1 cellular context compared by ENCODE assay signal in genomic region chr7:27123021-27123476, GRCh38.
TF ChIP-seq lines count a peak whose summit lies in the region.

No MANE protein-coding gene starts in this region.

TF ChIP-seq in HEK293, 187 proteins besides CTCF, POLR2A, EP300 and RAD21 (continued from another document):
- TF ChIP-seq ELK4 (IDR thresholded peaks at IDR 0.05; ENCODE audit: borderline replicate concordance, low read depth, low read length) = no peak
- no peak for TF ChIP-seq ZNF555 (tag by site-specific recombination; conservative IDR thresholded peaks at IDR 0.05)
